10 cellular contexts compared by ENCODE assay signal in genomic region chr14:65321370-65321875, GRCh38.
DNase-seq lines count a peak whose midpoint lies in the region; ATAC-seq and TF ChIP-seq lines count a peak whose summit lies in the region.
"Had no signal": no experiment of that assay in that cellular context is flagged by ENCODE, and none has a peak within 500 bp of the region (broad histone marks: within the 10 kb centered on the region; RNA-seq: fewer than 3 reads in every experiment).

No MANE protein-coding gene starts in this region.

- peak overlapping the region; percentile 2 for H3K27ac Mint-ChIP-seq in activated CD4-positive, alpha-beta memory T cell treated with anti-CD3 and anti-CD28 coated beads for 36 hours

- no peaks in the 10 kb centered on the region for H3K27me3 Mint-ChIP-seq in activated CD4-positive, alpha-beta memory T cell treated with anti-CD3 and anti-CD28 coated beads for 36 hours

- intact Hi-C loops in activated CD4-positive, alpha-beta memory T cell treated with anti-CD3 and anti-CD28 coated beads for 36 hours (cut with micrococcal nuclease), result no loop called here
- intact Hi-C loops in posterior vena cava (cut with DNase I), result no loop called here

- H3K36me3 ChIP-seq in BLaER1 treated with 17β-estradiol and CSF1 and Interleukin-3, amounts not matched to agents 10 nM and 100 nM, result no peaks in the 10 kb centered on the region
- H3K36me3 ChIP-seq: WERI-Rb-1 had no signal

- H3K27me3 ChIP-seq in BLaER1 treated with 17β-estradiol and CSF1 and Interleukin-3, amounts not matched to agents 10 nM and 100 nM, result peaks cover 0 to 80% (median 0%) of the 10 kb centered on the region in 11 experiments; a peak in 5 of 22 replicates

- peak overlapping the region; percentile 29 to 55 (median 39); a peak in 21 of 22 replicates for H3K4me2 ChIP-seq in BLaER1 treated with 17β-estradiol and CSF1 and Interleukin-3, amounts not matched to agents 10 nM and 100 nM

- peaks cover 11 to 38% (median 29%) of the 10 kb centered on the region in 10 experiments for H3K4me1 ChIP-seq in BLaER1 treated with 17β-estradiol and CSF1 and Interleukin-3, amounts not matched to agents 10 nM and 100 nM

- peak; percentile 38 for DNase-seq in activated CD4-positive, alpha-beta memory T cell treated with anti-CD3 and anti-CD28 coated beads for 36 hours
- DNase-seq in GM03348 (ENCODE audit: low spot score) (no peak), substantia nigra (lab: John Stamatoyannopoulos, UW) (no peak), posterior vena cava (ENCODE audit: low spot score) (no peak), NCI-H146 (lab: John Stamatoyannopoulos, UW) (no peak)
- DNase-seq: DMS153, WERI-Rb-1 had no signal

- peaks cover 0 to 8% (median 2%) of the 10 kb centered on the region in 11 experiments; a peak in 11 of 22 replicates for H3K9me3 ChIP-seq in BLaER1 treated with 17β-estradiol and CSF1 and Interleukin-3, amounts not matched to agents 10 nM and 100 nM (replicated peaks in 1 of 11)

- POLR2A ChIA-PET in activated CD4-positive, alpha-beta memory T cell treated with anti-CD3 and anti-CD28 coated beads for 36 hours (lab: Charles Lee), result interaction anchor here (0.8 to 1.0 kb wide), 2 partner anchors 16 to 18 kb away, joined by 3 to 4 read pairs; no protein-coding TSS in a partner anchor

- TF ChIP-seq POLR2A in GM19193 (IDR thresholded peaks at IDR 0.05; ENCODE audit: extremely low read depth, insufficient read depth, insufficient read length), result peak; percentile 16

- no peak overlapping the region for H3K4me3 ChIP-seq in BLaER1 treated with 17β-estradiol and CSF1 and Interleukin-3, amounts not matched to agents 10 nM and 100 nM

- H4K20me1 ChIP-seq in BLaER1 treated with 17β-estradiol and CSF1 and Interleukin-3, amounts not matched to agents 10 nM and 100 nM, result no peaks in the 10 kb centered on the region

- no peak overlapping the region for H3K9ac ChIP-seq in BLaER1 treated with 17β-estradiol and CSF1 and Interleukin-3, amounts not matched to agents 10 nM and 100 nM

- no peak overlapping the region for H3K4me3 Mint-ChIP-seq in activated CD4-positive, alpha-beta memory T cell treated with anti-CD3 and anti-CD28 coated beads for 36 hours

- peaks cover 27% of the 10 kb centered on the region for H3K4me1 Mint-ChIP-seq in activated CD4-positive, alpha-beta memory T cell treated with anti-CD3 and anti-CD28 coated beads for 36 hours (ENCODE audit: low read depth)

- no peaks in the 10 kb centered on the region for H3K9me3 Mint-ChIP-seq in activated CD4-positive, alpha-beta memory T cell treated with anti-CD3 and anti-CD28 coated beads for 36 hours

- H3K36me3 Mint-ChIP-seq in activated CD4-positive, alpha-beta memory T cell treated with anti-CD3 and anti-CD28 coated beads for 36 hours, result no peaks in the 10 kb centered on the region

- no peak overlapping the region for H3K27ac ChIP-seq in BLaER1 treated with 17β-estradiol and CSF1 and Interleukin-3, amounts not matched to agents 10 nM and 100 nM
- H3K27ac ChIP-seq in substantia nigra (ENCODE audit: low read depth, low read length, poor library complexity, severe bottlenecking), result no peak overlapping the region
- H3K27ac ChIP-seq: WERI-Rb-1 had no signal

- CTCF ChIA-PET in activated CD4-positive, alpha-beta memory T cell treated with anti-CD3 and anti-CD28 coated beads for 36 hours (lab: Charles Lee), result interaction anchor here (1.1 to 1.5 kb wide), 2 partner anchors 19 to 66 kb away, joined by 3 to 4 read pairs; no protein-coding TSS in a partner anchor

- ATAC-seq in HG03159 (IDR thresholded peaks at IDR 0.05; ENCODE audit: unreplicated experiment), result peak; percentile 56
